ENCODE assay signal across 8 cellular contexts in the genomic region with DNA sequence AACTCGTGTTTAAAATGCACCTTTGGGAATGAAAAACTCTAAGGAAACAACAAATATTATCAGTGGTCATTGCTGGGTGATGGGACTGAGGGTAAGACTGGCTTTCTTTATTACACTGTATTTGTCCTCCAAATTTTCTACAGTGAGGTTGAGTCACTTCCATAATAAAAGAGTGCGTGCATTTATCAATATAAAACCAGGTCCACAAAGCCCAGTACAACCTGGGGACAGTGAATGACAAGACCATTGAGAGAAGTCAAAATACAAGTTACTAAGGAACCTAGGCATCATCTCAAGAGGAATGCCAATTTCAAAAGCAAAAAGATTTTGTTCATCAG.
A peak's percentile ranks its signal among the peaks of the same experiment; 100 is the strongest.
DNase-seq lines count a peak whose midpoint lies in the region; ATAC-seq, FAIRE-seq and TF ChIP-seq lines count a peak whose summit lies in the region.

No MANE protein-coding gene starts in this region.

- peak overlapping the region; percentile 57 for H3K4me3 ChIP-seq in LNCaP clone FGC (ENCODE audit: low read depth, low read length)
- peak overlapping the region; percentile 25 to 74 (median 71); a peak in 7 of 8 replicates for H3K4me3 ChIP-seq in H1 (ENCODE audit: extremely low read depth in 1 of 4, insufficient read depth in 2 of 4, low read depth in 3 of 4, low read length in 4 of 4)
- peak overlapping the region in 1 of 2 experiments; percentile 86 for H3K4me3 ChIP-seq in neutrophil (ENCODE audit: low read depth in 1 of 2, low read length in 1 of 2)
- H3K4me3 ChIP-seq in mucosa of descending colon = no peak overlapping the region

- no peak for TF ChIP-seq CTCF in LNCaP clone FGC (IDR thresholded peaks at IDR 0.05; ENCODE audit: control insufficient read depth, extremely low read depth, insufficient read depth)
- no peak for TF ChIP-seq CTCF in H1 (IDR thresholded peaks at IDR 0.05; ENCODE audit: control extremely low read depth in 1 of 3, insufficient read depth in 1 of 3, low read depth in 1 of 3, low read length in 3 of 3)
- no peak for TF ChIP-seq CTCF in neutrophil (IDR thresholded peaks at IDR 0.05)
- no peak for TF ChIP-seq CTCF in mucosa of descending colon (IDR thresholded peaks at IDR 0.05)

- ATAC-seq in GM18498 (IDR thresholded peaks at IDR 0.05; ENCODE audit: unreplicated experiment) (peak; percentile 11), HG03521 (IDR thresholded peaks at IDR 0.05; ENCODE audit: unreplicated experiment) (no peak), HG02610 (IDR thresholded peaks at IDR 0.05; ENCODE audit: unreplicated experiment) (no peak), mucosa of descending colon (no peak)

- intact Hi-C loops in mucosa of descending colon (cut with DNase I, micrococcal nuclease) = no loop called here

- no peak for FAIRE-seq in H1 (lab: Jason Lieb, UNC)

- H2BK15ac ChIP-seq in H1 (ENCODE audit: low read length) = no peak overlapping the region

- no peak for TF ChIP-seq POLR2A in H1 (IDR thresholded peaks at IDR 0.05; ENCODE audit: control extremely low read depth in 1 of 2, low read depth in 2 of 2, low read length in 2 of 2)

- TF ChIP-seq RAD21 in H1 (IDR thresholded peaks at IDR 0.05 in 1 of 2, conservative IDR thresholded peaks at IDR 0.05 in 1 of 2; ENCODE audit: low read depth in 2 of 2, low read length in 2 of 2) = no peak

- no peak overlapping the region for H3K4ac ChIP-seq in H1 (replicated peaks; ENCODE audit: insufficient read length, low read depth, low read length)

- no peak overlapping the region for H2AK5ac ChIP-seq in H1 (ENCODE audit: low read depth, low read length)

- H3K79me2 ChIP-seq in H1 (ENCODE audit: control insufficient read depth in 1 of 2, insufficient read depth in 2 of 2, low read length in 2 of 2) = no peaks in the 10 kb centered on the region

- no peak overlapping the region for H4K91ac ChIP-seq in H1 (replicated peaks; ENCODE audit: insufficient read length, low read length)

- no peak for TF ChIP-seq EP300 in H1 (IDR thresholded peaks at IDR 0.05; ENCODE audit: borderline replicate concordance in 1 of 2, low read depth in 2 of 2, low read length in 2 of 2)

- no peaks in the 10 kb centered on the region for H3K27me3 ChIP-seq in H1 (replicated peaks in 1 of 4; ENCODE audit: control insufficient read depth in 3 of 4, extremely low read depth in 1 of 4, insufficient read depth in 3 of 4, low read length in 3 of 4)
- H3K27me3 ChIP-seq in neutrophil = peaks cover 22% of the 10 kb centered on the region

- DNase-seq in LNCaP clone FGC (ENCODE audit: low read depth) (no peak), H1 (ENCODE audit: low read depth in 1 of 2, low spot score in 2 of 2) (no peak), mucosa of descending colon (no peak)
- no peak for DNase-seq in activated effector memory CD4-positive, alpha-beta T cell treated with anti-CD3 and anti-CD28 coated beads, Interleukin-2, amount 50 U/mL, for 16 hours

- no peaks in the 10 kb centered on the region; a peak in 1 of 7 replicates for H3K4me1 ChIP-seq in H1 (replicated peaks in 1 of 4; ENCODE audit: control insufficient read depth in 3 of 4, insufficient read depth in 4 of 4, low read length in 3 of 4)
- H3K4me1 ChIP-seq in neutrophil (ENCODE audit: control insufficient read depth in 1 of 2, insufficient read depth in 1 of 2, low read depth in 1 of 2, low read length in 1 of 2) = peaks cover 4 to 11% of the 10 kb centered on the region in 2 experiments
- H3K4me1 ChIP-seq in mucosa of descending colon (ENCODE audit: low read depth) = no peaks in the 10 kb centered on the region

- H3K9me3 ChIP-seq in H1 (ENCODE audit: insufficient read depth in 2 of 2, low read depth in 1 of 2, low read length in 1 of 2) = no peaks in the 10 kb centered on the region
- no peaks in the 10 kb centered on the region for H3K9me3 ChIP-seq in neutrophil
- H3K9me3 ChIP-seq in mucosa of descending colon = no peaks in the 10 kb centered on the region

- CTCF ChIA-PET in H1 (lab: Charles Lee; ENCODE audit: partially characterized antibody) = interaction anchor here (1.4 kb wide), 1 partner anchor 400 kb away, joined by 3 read pairs; no protein-coding TSS in a partner anchor

- H2BK5ac ChIP-seq in H1 (ENCODE audit: low read depth, low read length) = peak overlapping the region; percentile 52; the same call in 1 of the 2 replicates

- no peak overlapping the region for H3K23ac ChIP-seq in H1 (ENCODE audit: insufficient read length)

- POLR2A ChIA-PET in H1 (lab: Charles Lee; ENCODE audit: partially characterized antibody) = no interaction called here

- no peak overlapping the region for H2BK12ac ChIP-seq in H1 (ENCODE audit: low read depth, low read length)

- H4K5ac ChIP-seq in H1 (ENCODE audit: insufficient read length, low read depth, low read length) = no peak overlapping the region

- no peak overlapping the region for H3K27ac ChIP-seq in H1 (ENCODE audit: low read depth, low read length)
- peak overlapping the region; percentile 80 for H3K27ac ChIP-seq in neutrophil

- H3K36me3 ChIP-seq in H1 (ENCODE audit: control insufficient read depth in 2 of 4, insufficient read depth in 4 of 4, low read length in 3 of 4) (no peaks in the 10 kb centered on the region), neutrophil (no peaks in the 10 kb centered on the region), mucosa of descending colon (ENCODE audit: low read depth) (no peaks in the 10 kb centered on the region)

- no peak overlapping the region for H3K18ac ChIP-seq in H1 (ENCODE audit: extremely low read depth, low read length)

- WGBS in H1 (ENCODE audit: extremely low coverage in 1 of 2, insufficient coverage in 1 of 2, insufficient read length in 1 of 2, insufficient replicate concordance in 2 of 2, low coverage in 1 of 2, low lambda C conversion rate in 2 of 2, missing lambda C conversion rate in 1 of 2), 2 experiments = 15% methylated on average over 2 of the region's 2 CpGs; no CpG with 5 or more reads in 1 of the 2 experiments

- H3K23me2 ChIP-seq in H1 (ENCODE audit: low read depth, low read length) = peaks cover 3% of the 10 kb centered on the region; the same call in 1 of the 2 replicates

- peak overlapping the region; percentile 65 to 89 for H3K4me2 ChIP-seq in H1 (ENCODE audit: insufficient read depth in 1 of 2, low read depth in 2 of 2, low read length in 2 of 2)

- no peak overlapping the region for H3K9ac ChIP-seq in H1 (replicated peaks in 1 of 4; ENCODE audit: extremely low read depth in 1 of 4, low read depth in 3 of 4, low read length in 3 of 4)

- no peak overlapping the region for H2BK20ac ChIP-seq in H1 (ENCODE audit: low read length)

- no peak overlapping the region; the same call in 1 of the 2 replicates for H2AFZ ChIP-seq in H1 (ENCODE audit: low read length)

- no peak overlapping the region for H4K8ac ChIP-seq in H1 (ENCODE audit: extremely low read depth, insufficient read depth, low read length)

- H3K14ac ChIP-seq in H1 (ENCODE audit: insufficient read length) = no peak overlapping the region

- H2BK120ac ChIP-seq in H1 (replicated peaks; ENCODE audit: low read depth, low read length) = no peak overlapping the region

- no peaks in the 10 kb centered on the region for H3K79me1 ChIP-seq in H1 (ENCODE audit: low read depth, low read length)

- no peaks in the 10 kb centered on the region for H4K20me1 ChIP-seq in H1 (replicated peaks in 1 of 2; ENCODE audit: control insufficient read depth in 1 of 2, insufficient read depth in 2 of 2, low read length in 2 of 2)

- H3K56ac ChIP-seq in H1 (replicated peaks; ENCODE audit: insufficient read length, low read depth, low read length) = no peak overlapping the region

TF ChIP-seq in H1, 55 proteins besides CTCF, POLR2A, EP300 and RAD21:
- TF ChIP-seq CTBP2 (IDR thresholded peaks at IDR 0.05; ENCODE audit: borderline replicate concordance, insufficient read depth, insufficient read length, low read length) (no peak), CBX5 (IDR thresholded peaks at IDR 0.05; ENCODE audit: low read depth, low read length) (no peak), JUN (IDR thresholded peaks at IDR 0.05; ENCODE audit: low read depth, low read length) (no peak), GTF2F1 (IDR thresholded peaks at IDR 0.05; ENCODE audit: borderline replicate concordance, low read depth, low read length) (no peak), CBX8 (IDR thresholded peaks at IDR 0.05; ENCODE audit: borderline replicate concordance, low read depth, low read length) (no peak), BCL11A (IDR thresholded peaks at IDR 0.05; ENCODE audit: low read depth in 2 of 2, low read length in 2 of 2) (no peak), ATF2 (IDR thresholded peaks at IDR 0.05; ENCODE audit: low read length) (no peak), NRF1 (IDR thresholded peaks at IDR 0.05; ENCODE audit: low read depth, low read length) (no peak)
